ENCODE assay signal across 12 cellular contexts in genomic region chr2:37851828-37852584, GRCh38.
DNase-seq lines count a peak whose midpoint lies in the region; ATAC-seq and TF ChIP-seq lines count a peak whose summit lies in the region.
"Had no signal": no experiment of that assay in that cellular context is flagged by ENCODE, and none has a peak within 500 bp of the region (broad histone marks: within the 10 kb centered on the region; RNA-seq: fewer than 3 reads in every experiment).

No MANE protein-coding gene starts in this region.

- TF ChIP-seq CTCF in right atrium auricular region (IDR thresholded peaks at IDR 0.05) (no peak), astrocyte of the cerebellum (IDR thresholded peaks at IDR 0.05; ENCODE audit: low read depth, low read length, missing control alignments) (no peak), vagina (IDR thresholded peaks at IDR 0.05) (no peak)

- peak; percentile 57 for ATAC-seq in HG03039 (IDR thresholded peaks at IDR 0.05; ENCODE audit: unreplicated experiment)
- ATAC-seq: K562 had no signal

- H3K4me3 ChIP-seq in right atrium auricular region (no peak overlapping the region), astrocyte of the cerebellum (ENCODE audit: low read depth, low read length) (no peak overlapping the region), vagina (no peak overlapping the region)
- H3K4me3 ChIP-seq: K562, thoracic aorta had no signal

- H3K27ac ChIP-seq in right atrium auricular region: peak overlapping the region; percentile 14 to 59
- H3K27ac ChIP-seq in vagina: peak overlapping the region; percentile 10
- H3K27ac ChIP-seq: C4-2B had no signal

- H3K27me3 ChIP-seq in right atrium auricular region (no peaks in the 10 kb centered on the region), vagina (no peaks in the 10 kb centered on the region)

- intact Hi-C loops in cardiac septum (cut with DNase I): no loop called here
- intact Hi-C loops in vagina (cut with DNase I): no loop called here

- DNase-seq in right atrium auricular region (ENCODE audit: low spot score): no peak
- no peak for DNase-seq in cardiac septum (ENCODE audit: low spot score)
- peak; percentile 57 for DNase-seq in astrocyte of the cerebellum (ENCODE audit: low read depth)
- peak in 1 of 2 donors; percentile 54 for DNase-seq in vagina (ENCODE audit: extremely low spot score in 2 of 2)
- DNase-seq in pons (ENCODE audit: low spot score): no peak
- no peak for DNase-seq in midbrain (lab: John Stamatoyannopoulos, UW)
- no peak for DNase-seq in NOMO-1 treated with DMSO at 0.1 percent for 48 hours (lab: John Stamatoyannopoulos, UW; ENCODE audit: unreplicated experiment)
- DNase-seq: effector CD8-positive, alpha-beta T cell had no signal

- in situ Hi-C loops in astrocyte of the cerebellum (cut with HindIII; ENCODE audit: low sequenced_read_pairs): no loop called here

- no peak for TF ChIP-seq POLR2A in vagina (IDR thresholded peaks at IDR 0.05)

- H3K9me3 ChIP-seq in right atrium auricular region (no peaks in the 10 kb centered on the region), vagina (no peaks in the 10 kb centered on the region)
- H3K9me3 ChIP-seq: thoracic aorta had no signal

- H3K36me3 ChIP-seq in right atrium auricular region: no peaks in the 10 kb centered on the region
- no peaks in the 10 kb centered on the region for H3K36me3 ChIP-seq in vagina
- H3K36me3 ChIP-seq: thoracic aorta had no signal

- H3K4me1 ChIP-seq in right atrium auricular region (peaks cover 0 to 35% of the 10 kb centered on the region in 2 donors), vagina (peaks cover 25% of the 10 kb centered on the region)
